Comparison of ENCODE assay signal across 2 cellular contexts in genomic region chr6:35248965-35249364, GRCh38.
TF ChIP-seq lines count a peak whose summit lies in the region.

No MANE protein-coding gene starts in this region.

TF ChIP-seq in GM23338, 12 proteins besides CTCF, POLR2A, EP300 and RAD21:
- TF ChIP-seq JUNB (IDR thresholded peaks at IDR 0.05; ENCODE audit: unreplicated experiment) (no peak), STAT1 (IDR thresholded peaks at IDR 0.05; ENCODE audit: unreplicated experiment) (no peak), ZNF462 (CRISPR knock-in tag; IDR thresholded peaks at IDR 0.05) (no peak), CREB1 (CRISPR knock-in tag; IDR thresholded peaks at IDR 0.05; ENCODE audit: low read depth) (no peak), EZH2 (IDR thresholded peaks at IDR 0.05; ENCODE audit: low read depth, unreplicated experiment) (no peak), POLR2AphosphoS5 (IDR thresholded peaks at IDR 0.05; ENCODE audit: low read depth) (no peak), EZH2phosphoT487 (IDR thresholded peaks at IDR 0.05; ENCODE audit: unreplicated experiment) (no peak), ZNF331 (CRISPR knock-in tag; IDR thresholded peaks at IDR 0.05; ENCODE audit: low read depth) (no peak), NANOG (IDR thresholded peaks at IDR 0.05; ENCODE audit: borderline replicate concordance) (no peak), ZNF114 (CRISPR knock-in tag; IDR thresholded peaks at IDR 0.05) (no peak)
- TF ChIP-seq, protein P1, sequence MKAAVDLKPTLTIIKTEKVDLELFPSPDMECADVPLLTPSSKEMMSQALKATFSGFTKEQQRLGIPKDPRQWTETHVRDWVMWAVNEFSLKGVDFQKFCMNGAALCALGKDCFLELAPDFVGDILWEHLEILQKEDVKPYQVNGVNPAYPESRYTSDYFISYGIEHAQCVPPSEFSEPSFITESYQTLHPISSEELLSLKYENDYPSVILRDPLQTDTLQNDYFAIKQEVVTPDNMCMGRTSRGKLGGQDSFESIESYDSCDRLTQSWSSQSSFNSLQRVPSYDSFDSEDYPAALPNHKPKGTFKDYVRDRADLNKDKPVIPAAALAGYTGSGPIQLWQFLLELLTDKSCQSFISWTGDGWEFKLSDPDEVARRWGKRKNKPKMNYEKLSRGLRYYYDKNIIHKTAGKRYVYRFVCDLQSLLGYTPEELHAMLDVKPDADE (IDR thresholded peaks at IDR 0.05), result no peak
- TF ChIP-seq, protein P2, sequence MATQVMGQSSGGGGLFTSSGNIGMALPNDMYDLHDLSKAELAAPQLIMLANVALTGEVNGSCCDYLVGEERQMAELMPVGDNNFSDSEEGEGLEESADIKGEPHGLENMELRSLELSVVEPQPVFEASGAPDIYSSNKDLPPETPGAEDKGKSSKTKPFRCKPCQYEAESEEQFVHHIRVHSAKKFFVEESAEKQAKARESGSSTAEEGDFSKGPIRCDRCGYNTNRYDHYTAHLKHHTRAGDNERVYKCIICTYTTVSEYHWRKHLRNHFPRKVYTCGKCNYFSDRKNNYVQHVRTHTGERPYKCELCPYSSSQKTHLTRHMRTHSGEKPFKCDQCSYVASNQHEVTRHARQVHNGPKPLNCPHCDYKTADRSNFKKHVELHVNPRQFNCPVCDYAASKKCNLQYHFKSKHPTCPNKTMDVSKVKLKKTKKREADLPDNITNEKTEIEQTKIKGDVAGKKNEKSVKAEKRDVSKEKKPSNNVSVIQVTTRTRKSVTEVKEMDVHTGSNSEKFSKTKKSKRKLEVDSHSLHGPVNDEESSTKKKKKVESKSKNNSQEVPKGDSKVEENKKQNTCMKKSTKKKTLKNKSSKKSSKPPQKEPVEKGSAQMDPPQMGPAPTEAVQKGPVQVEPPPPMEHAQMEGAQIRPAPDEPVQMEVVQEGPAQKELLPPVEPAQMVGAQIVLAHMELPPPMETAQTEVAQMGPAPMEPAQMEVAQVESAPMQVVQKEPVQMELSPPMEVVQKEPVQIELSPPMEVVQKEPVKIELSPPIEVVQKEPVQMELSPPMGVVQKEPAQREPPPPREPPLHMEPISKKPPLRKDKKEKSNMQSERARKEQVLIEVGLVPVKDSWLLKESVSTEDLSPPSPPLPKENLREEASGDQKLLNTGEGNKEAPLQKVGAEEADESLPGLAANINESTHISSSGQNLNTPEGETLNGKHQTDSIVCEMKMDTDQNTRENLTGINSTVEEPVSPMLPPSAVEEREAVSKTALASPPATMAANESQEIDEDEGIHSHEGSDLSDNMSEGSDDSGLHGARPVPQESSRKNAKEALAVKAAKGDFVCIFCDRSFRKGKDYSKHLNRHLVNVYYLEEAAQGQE (IDR thresholded peaks at IDR 0.05; ENCODE audit: unreplicated experiment), result no peak

TF ChIP-seq in K562, 482 proteins besides CTCF, POLR2A, EP300 and RAD21:
- no peak for TF ChIP-seq ZNF24 (IDR thresholded peaks at IDR 0.05)
